21 cellular contexts compared by ENCODE assay signal in genomic region chr5:102720954-102721353, GRCh38. TPM values are rescaled to one million over a fixed set of nuclear protein-coding genes. Genes with fewer than 3 reads are reported as not detected.
DNase-seq lines count a peak whose midpoint lies in the region; ATAC-seq, FAIRE-seq and TF ChIP-seq lines count a peak whose summit lies in the region.
"Had no signal": no experiment of that assay in that cellular context is flagged by ENCODE, and none has a peak within 500 bp of the region (broad histone marks: within the 10 kb centered on the region; RNA-seq: fewer than 3 reads in every experiment).

No MANE protein-coding gene starts in this region.

- H3K36me3 ChIP-seq in HCT116 (ENCODE audit: control insufficient read depth in 1 of 2, insufficient read depth in 2 of 2, low read length in 2 of 2): no peaks in the 10 kb centered on the region
- no peaks in the 10 kb centered on the region for H3K36me3 ChIP-seq in adipocyte (ENCODE audit: control insufficient read depth, insufficient read depth, low read length, severe bottlenecking)

- H3K4me1 ChIP-seq in HCT116 (ENCODE audit: control insufficient read depth in 1 of 2, insufficient read depth in 2 of 2, low read length in 2 of 2) (peaks cover 13 to 35% of the 10 kb centered on the region in 2 experiments), adipocyte (ENCODE audit: control insufficient read depth, insufficient read depth, low read length) (peaks cover 55% of the 10 kb centered on the region)

- H3K9me3 ChIP-seq in HCT116 (ENCODE audit: control insufficient read depth in 1 of 2, insufficient read depth in 1 of 2, low read depth in 1 of 2, low read length in 2 of 2) (no peaks in the 10 kb centered on the region), adipocyte (ENCODE audit: control insufficient read depth, low read length) (no peaks in the 10 kb centered on the region)
- H3K9me3 ChIP-seq: Caco-2 had no signal

- no peaks in the 10 kb centered on the region for H3K27me3 ChIP-seq in HCT116 (ENCODE audit: insufficient read depth, low read length)
- no peaks in the 10 kb centered on the region for H3K27me3 ChIP-seq in adipocyte (replicated peaks; ENCODE audit: control insufficient read depth, insufficient read depth, low read length)

- no peak overlapping the region for H3K4me3 Mint-ChIP-seq in stimulated activated effector memory CD8-positive, alpha-beta T cell treated with anti-CD3 and anti-CD28 coated beads, Interleukin-12 subunit alpha, Interleukin-12 subunit beta, amount 100 ng/mL, for 72 hours
- H3K4me3 Mint-ChIP-seq: CD4-positive, alpha-beta T cell; GM23338; HFFc6; IgD-negative memory B cell had no signal

- intact Hi-C loops in HCT116 (cut with micrococcal nuclease): no loop called here

- no peak overlapping the region for H3K4me2 ChIP-seq in HCT116 (ENCODE audit: low read length)
- H3K4me2 ChIP-seq: GM23338 had no signal

- no peaks in the 10 kb centered on the region for H3K36me3 Mint-ChIP-seq in stimulated activated effector memory CD8-positive, alpha-beta T cell treated with anti-CD3 and anti-CD28 coated beads, Interleukin-12 subunit alpha, Interleukin-12 subunit beta, amount 100 ng/mL, for 72 hours
- H3K36me3 Mint-ChIP-seq: IgD-negative memory B cell had no signal

- H3K9me3 Mint-ChIP-seq in stimulated activated effector memory CD8-positive, alpha-beta T cell treated with anti-CD3 and anti-CD28 coated beads, Interleukin-12 subunit alpha, Interleukin-12 subunit beta, amount 100 ng/mL, for 72 hours: peaks cover 4% of the 10 kb centered on the region
- H3K9me3 Mint-ChIP-seq: GM23338, HFFc6, IgD-negative memory B cell had no signal

- H3K27ac Mint-ChIP-seq in stimulated activated effector memory CD8-positive, alpha-beta T cell treated with anti-CD3 and anti-CD28 coated beads, Interleukin-12 subunit alpha, Interleukin-12 subunit beta, amount 100 ng/mL, for 72 hours: no peak overlapping the region
- H3K27ac Mint-ChIP-seq: CD4-positive, alpha-beta T cell; GM23338; HFFc6; IgD-negative memory B cell had no signal

- no peaks in the 10 kb centered on the region for H3K4me1 Mint-ChIP-seq in stimulated activated effector memory CD8-positive, alpha-beta T cell treated with anti-CD3 and anti-CD28 coated beads, Interleukin-12 subunit alpha, Interleukin-12 subunit beta, amount 100 ng/mL, for 72 hours
- H3K4me1 Mint-ChIP-seq: IgD-negative memory B cell had no signal

- no peaks in the 10 kb centered on the region for H3K9me2 ChIP-seq in HCT116 (ENCODE audit: insufficient read depth)

- DNase-seq in HCT116 (ENCODE audit: low read depth, low spot score): no peak
- peak; percentile 1 for DNase-seq in adipocyte (ENCODE audit: low read depth)
- DNase-seq in mucosa of gallbladder (ENCODE audit: low spot score): no peak
- no peak for DNase-seq in stimulated activated effector memory CD8-positive, alpha-beta T cell treated with anti-CD3 and anti-CD28 coated beads, Interleukin-12 subunit alpha, Interleukin-12 subunit beta, amount 100 ng/mL, for 72 hours (ENCODE audit: low spot score in 2 of 2)
- DNase-seq in activated gamma-delta T cell treated with Interleukin-2 at 50 U/mL for 16 hours: no peak
- DNase-seq: ACHN; AML-193; Caco-2; CD4-positive, alpha-beta T cell; DMS153; DMS79; GDM1; HCEC 1CT; HFFc6 had no signal

- no TSS peak for BruUV-seq in HCT116 (replicated peaks; lab: Mats Ljungman, UMichigan)

- no peak overlapping the region for H3K27ac ChIP-seq in HCT116 (ENCODE audit: low read depth, low read length)
- H3K27ac ChIP-seq: C4-2B had no signal

- H3K79me2 ChIP-seq in HCT116 (ENCODE audit: insufficient read depth, low read length): no peaks in the 10 kb centered on the region

- H3K9ac ChIP-seq in HCT116 (ENCODE audit: low read length) (no peak overlapping the region), adipocyte (ENCODE audit: low read length) (no peak overlapping the region)

- no peak for TF ChIP-seq RAD21 in HCT116 (IDR thresholded peaks at IDR 0.05; ENCODE audit: low read depth)

- TF ChIP-seq POLR2A in HCT116 (IDR thresholded peaks at IDR 0.05; ENCODE audit: borderline replicate concordance, extremely low read depth, insufficient read depth, insufficient read length): no peak

- POLR2A ChIA-PET in HCT116 (lab: Charles Lee): no interaction called here

- RAD21 ChIA-PET in HCT116 (lab: Charles Lee; ENCODE audit: low non-redundant PET in 1 of 2, low total read pairs in 2 of 2, uncharacterized antibody in 2 of 2, unreplicated experiment in 2 of 2): no interaction called here

- ATAC-seq in HCT116: no peak
- ATAC-seq in stimulated activated effector memory CD8-positive, alpha-beta T cell treated with anti-CD3 and anti-CD28 coated beads, Interleukin-12 subunit alpha, Interleukin-12 subunit beta, amount 100 ng/mL, for 72 hours: no peak
- ATAC-seq: GM23338 had no signal

- CTCF ChIA-PET in HCT116 (lab: Charles Lee): no interaction called here

- H2AFZ ChIP-seq in HCT116 (ENCODE audit: low read depth, low read length, poor library complexity, severe bottlenecking): peak overlapping the region; percentile 18
- H2AFZ ChIP-seq: GM23338 had no signal

- H3K4me3 ChIP-seq in HCT116 (replicated peaks in 1 of 2; ENCODE audit: low read depth in 1 of 2, low read length in 2 of 2) (no peak overlapping the region), adipocyte (ENCODE audit: low read length) (no peak overlapping the region)
- H3K4me3 ChIP-seq: GM23338 had no signal

- no peaks in the 10 kb centered on the region for H4K20me1 ChIP-seq in HCT116 (ENCODE audit: insufficient read depth)

- peak; percentile 80 for FAIRE-seq in islet of Langerhans (lab: Jason Lieb, UNC)
- FAIRE-seq: GM12892, GM18507, HTR-8/SVneo had no signal

- TF ChIP-seq CTCF in HCT116 (IDR thresholded peaks at IDR 0.05 in 2 of 3, conservative IDR thresholded peaks at IDR 0.05 in 1 of 3; ENCODE audit: borderline replicate concordance in 1 of 3, insufficient read depth in 1 of 3, low read depth in 2 of 3, low read length in 2 of 3): no peak

TF ChIP-seq in HCT116, 20 proteins besides CTCF, POLR2A, EP300 and RAD21:
- TF ChIP-seq FOSL1 (IDR thresholded peaks at IDR 0.05; ENCODE audit: low read depth) (no peak), REST (IDR thresholded peaks at IDR 0.05; ENCODE audit: low read depth) (no peak), YY1 (IDR thresholded peaks at IDR 0.05; ENCODE audit: extremely low read depth, insufficient replicate concordance, low read depth, low read length) (no peak), CEBPB (IDR thresholded peaks at IDR 0.05; ENCODE audit: low read depth) (no peak), ELF1 (IDR thresholded peaks at IDR 0.05; ENCODE audit: borderline replicate concordance, low read depth) (no peak), MAX (IDR thresholded peaks at IDR 0.05) (no peak), ATF3 (IDR thresholded peaks at IDR 0.05) (no peak)
TF ChIP-seq in HCT116: peak in this region for 0.

RNA-seq across cellular contexts. Expression of gene PAM, which starts 34.2 kb away (rescaled TPM):
- total RNA-seq in HCT116 (2021; ENCODE audit: unreplicated experiment): 257 TPM
- polyA plus RNA-seq in HCT116 (2012): 115 and 142 TPM in 2 replicates
- 99.3 TPM for total RNA-seq in mucosa of gallbladder
